ENCODE assay signal across 8 cellular contexts in the genomic region with DNA sequence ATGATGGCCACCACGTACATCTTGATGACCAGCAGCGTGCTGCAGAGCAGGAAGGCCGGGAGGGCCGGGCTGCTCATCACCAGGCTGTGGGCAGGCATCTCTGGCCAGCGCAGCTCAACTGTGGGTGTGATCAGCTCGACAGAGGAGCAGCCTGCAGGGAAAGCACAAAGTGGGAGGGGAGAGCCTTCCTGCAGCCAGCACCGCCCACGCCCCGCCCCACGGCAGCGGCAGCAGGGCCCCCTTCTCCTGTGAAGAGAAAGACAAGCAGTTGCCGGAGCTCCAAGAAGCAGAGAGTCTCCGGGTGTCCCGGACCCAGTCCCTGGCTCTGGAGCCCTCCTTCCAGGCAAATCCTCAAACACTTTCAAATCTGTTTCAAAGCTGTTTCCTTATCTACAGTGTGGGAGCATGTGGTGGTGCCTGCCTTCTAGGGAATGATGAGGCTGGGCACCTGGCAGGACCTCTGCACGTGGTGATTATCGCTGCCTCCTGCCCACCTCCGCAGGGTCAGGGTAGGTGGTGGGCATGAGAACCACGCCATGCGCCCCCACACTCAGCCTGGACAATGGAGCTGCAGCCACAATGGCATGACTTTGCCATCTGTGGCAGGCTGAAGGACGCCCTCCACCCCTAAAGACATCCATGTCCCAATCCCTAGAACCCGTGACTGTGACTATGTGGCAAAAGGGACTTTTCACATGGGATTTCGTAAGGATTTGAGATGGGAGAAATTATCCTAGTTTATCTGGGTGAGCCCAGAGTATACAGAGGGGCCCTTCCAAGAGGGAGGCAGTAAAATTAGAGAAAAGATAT. TPM values are rescaled to one million over a fixed set of nuclear protein-coding genes. Genes with fewer than 3 reads are reported as not detected.
DNase-seq lines count a peak whose midpoint lies in the region; ATAC-seq, FAIRE-seq and TF ChIP-seq lines count a peak whose summit lies in the region.

Gene PTGES, minus strand, starts transcription at position 128 of the 810 bp plus-strand sequence. Its CDS starts 30 bp downstream, at position 98.

- no peak for FAIRE-seq in A549 (lab: Jason Lieb, UNC)

- H3K36me3 ChIP-seq in HAP-1 (replicated peaks) = no peaks in the 10 kb centered on the region
- no peaks in the 10 kb centered on the region for H3K36me3 ChIP-seq in right atrium auricular region
- no peaks in the 10 kb centered on the region for H3K36me3 ChIP-seq in gastrocnemius medialis

- intact Hi-C loops in gastrocnemius medialis (cut with DNase I; ENCODE audit: low total_unique reads) = no loop called here

- in situ Hi-C loops in HAP-1 (cut with MboI; ENCODE audit: low sequenced_read_pairs) (no loop called here), gastrocnemius medialis (cut with MboI; ENCODE audit: low sequenced_read_pairs in 4 of 4) (no loop called here)

- peak; percentile 51 for TF ChIP-seq POLR2A in A549 (IDR thresholded peaks at IDR 0.05; ENCODE audit: low read length)
- TF ChIP-seq POLR2A in gastrocnemius medialis (IDR thresholded peaks at IDR 0.05) = peak in 1 of 2 donors; percentile 19

- no peak for TF ChIP-seq EP300 in A549 (IDR thresholded peaks at IDR 0.05)

- DNase-seq in A549 (ENCODE audit: low read depth in 1 of 2, low spot score in 1 of 2) (peak; percentile 79 to 91), HAP-1 (ENCODE audit: low spot score in 2 of 2) (peak; percentile 61 to 87), SK-N-DZ (ENCODE audit: low spot score) (peak; percentile 70), amniotic stem cell (lab: John Stamatoyannopoulos, UW) (peak; percentile 57), right atrium auricular region (ENCODE audit: low spot score) (peak; percentile 83), gastrocnemius medialis (peak; percentile 23 to 30), NCI-H187 treated with DMSO at 0.1 percent for 48 hours (lab: John Stamatoyannopoulos, UW) (no peak)

- WGBS in A549 (ENCODE audit: missing lambda C conversion rate) = 23% methylated on average over 13 of the region's 22 CpGs

- H3K9me3 ChIP-seq in A549 (no peaks in the 10 kb centered on the region), HAP-1 (no peaks in the 10 kb centered on the region), right atrium auricular region (no peaks in the 10 kb centered on the region), gastrocnemius medialis (no peaks in the 10 kb centered on the region)

- POLR2A ChIA-PET in A549 (lab: Yijun Ruan, JAX) = interaction anchor here (0.6 to 3.6 kb wide), 6 partner anchors 9 to 610 kb away, joined by 3 to 26 read pairs (median 4); no protein-coding TSS in a partner anchor

- H3K27me3 ChIP-seq in HAP-1 (ENCODE audit: low read depth) (no peaks in the 10 kb centered on the region; the same call in 1 of the 2 replicates), right atrium auricular region (no peaks in the 10 kb centered on the region), gastrocnemius medialis (peaks cover 5 to 25% (median 23%) of the 10 kb centered on the region in 3 donors)

- peak within 1 kb of the TSS; percentile 51 for H3K4me3 ChIP-seq in A549
- peak within 1 kb of the TSS; percentile 14 for H3K4me3 ChIP-seq in HAP-1
- H3K4me3 ChIP-seq in right atrium auricular region = peak within 1 kb of the TSS in 1 of 2 donors; percentile 40
- H3K4me3 ChIP-seq in gastrocnemius medialis = peak within 1 kb of the TSS; percentile 15 to 46 (median 36)

- H3K4me1 ChIP-seq in A549 = peaks cover 47% of the 10 kb centered on the region
- H3K4me1 ChIP-seq in HAP-1 = peaks cover 10% of the 10 kb centered on the region
- peaks cover 0 to 19% of the 10 kb centered on the region in 2 donors for H3K4me1 ChIP-seq in right atrium auricular region
- peaks cover 0 to 6% of the 10 kb centered on the region in 2 donors for H3K4me1 ChIP-seq in gastrocnemius medialis

- H3K27ac ChIP-seq in A549 (peak within 1 kb of the TSS; percentile 64 to 78), right atrium auricular region (no peak within 1 kb of the TSS), gastrocnemius medialis (no peak within 1 kb of the TSS)

- TF ChIP-seq RAD21 in A549 (conservative IDR thresholded peaks at IDR 0.05 in 1 of 2, IDR thresholded peaks at IDR 0.05 in 1 of 2) = no peak

- CTCF ChIA-PET in A549 (lab: Yijun Ruan, JAX) = interaction anchor here (1.0 to 12.3 kb wide), 11 partner anchors 10 to 128 kb away, joined by 3 to 161 read pairs (median 8); no protein-coding TSS in a partner anchor

- H3K4me2 ChIP-seq in A549 = peak within 1 kb of the TSS; percentile 95

- TF ChIP-seq CTCF in A549 (IDR thresholded peaks at IDR 0.05) (no peak), right atrium auricular region (IDR thresholded peaks at IDR 0.05) (no peak), gastrocnemius medialis (IDR thresholded peaks at IDR 0.05 in 4 of 5, conservative IDR thresholded peaks at IDR 0.05 in 1 of 5) (no peak)

- ATAC-seq in A549 = peak; percentile 93 to 97
- peak in 1 of 2 donors; percentile 51 for ATAC-seq in gastrocnemius medialis
- ATAC-seq in GM21529 (IDR thresholded peaks at IDR 0.05; ENCODE audit: unreplicated experiment) = no peak

TF ChIP-seq in A549, 52 proteins besides CTCF, POLR2A, EP300 and RAD21:
- TF ChIP-seq MAX (IDR thresholded peaks at IDR 0.05) = peak; percentile 42; the same call in 1 of the 2 replicates
- TF ChIP-seq FOXS1 (CRISPR knock-in tag; IDR thresholded peaks at IDR 0.05) = no peak
- no peak for TF ChIP-seq RFX5 (IDR thresholded peaks at IDR 0.05)
TF ChIP-seq in A549: peak in this region for 1.

RNA-seq across cellular contexts. Expression of gene PTGES, which starts in this region (rescaled TPM):
- polyA plus RNA-seq in A549 (2011; rRNA removed) (19.1 and 22.1 TPM in 2 replicates), A549 (2017; fragmentation: RNase III; extraction: RNeasy Plus Mini Kit Qiagen cat#74134 plus additional on column Dnase treatment) (48.1 to 58.8 TPM (median 53.7 TPM) in 3 replicates)
- polyA plus RNA-seq in A549 (2012; cell fraction: cytosol; rRNA removed) = 30.0 and 40.9 TPM in 2 replicates
- 14.0 and 16.6 TPM in 2 replicates for polyA plus RNA-seq in A549 (2012; cell fraction: nucleus; rRNA removed)
- polyA minus RNA-seq in A549 (2011; rRNA and poly(A)+ RNA removed) = 19.5 and 23.8 TPM in 2 replicates
- polyA plus RNA-seq in SK-N-DZ (2014; cell fraction: cytosol; rRNA removed) = not detected in 2 replicates
- polyA plus RNA-seq in SK-N-DZ (2014; cell fraction: nucleus; rRNA removed) = not detected in 2 replicates
- total RNA-seq in right atrium auricular region (1 to 10 TPM; 1.1 to 2.6 TPM), gastrocnemius medialis (1 to 10 TPM in 1 of 4 donors, under 1 TPM in 2, not detected in 1; 0.23 to 1.2 (median 0.51) TPM)

Comparison
In these comparisons a context has a peak if more than half of its experiments do, and no peak if none do; other contexts are left out.
1. H3K27ac ChIP-seq: peak in A549 (2 of 2); none in right atrium auricular region (0 of 2) and gastrocnemius medialis (0 of 4).